ENCODE assay signal across 16 cellular contexts in genomic region chr3:8871306-8871705, GRCh38.
DNase-seq lines count a peak whose midpoint lies in the region; ATAC-seq and TF ChIP-seq lines count a peak whose summit lies in the region.
"Had no signal": no experiment of that assay in that cellular context is flagged by ENCODE, and none has a peak within 500 bp of the region (broad histone marks: within the 10 kb centered on the region; RNA-seq: fewer than 3 reads in every experiment).

No MANE protein-coding gene starts in this region.

- peak overlapping the region; percentile 93 for H2BK12ac ChIP-seq in trophoblast cell (ENCODE audit: low read length)

- H3K4me1 ChIP-seq in RWPE2 (ENCODE audit: insufficient read depth, poor library complexity, severe bottlenecking) (peaks cover 28% of the 10 kb centered on the region), trophoblast cell (ENCODE audit: control insufficient read depth in 1 of 2, insufficient read depth in 2 of 2, low read length in 2 of 2) (peaks cover 10 to 16% of the 10 kb centered on the region in 2 experiments)

- H3K14ac ChIP-seq in trophoblast cell (ENCODE audit: low read length), result peak overlapping the region; percentile 60

- H4K91ac ChIP-seq in trophoblast cell (ENCODE audit: low read depth, low read length), result peak overlapping the region; percentile 83

- H3K23ac ChIP-seq in trophoblast cell (ENCODE audit: low read length), result no peak overlapping the region

- no peak overlapping the region for H4K12ac ChIP-seq in trophoblast cell (ENCODE audit: low read depth, low read length)

- peaks cover 40% of the 10 kb centered on the region for H3K36me3 Mint-ChIP-seq in HFFc6 (ENCODE audit: low read depth)
- H3K36me3 Mint-ChIP-seq: CD8-positive, alpha-beta T cell had no signal

- H3K4ac ChIP-seq in trophoblast cell (ENCODE audit: low read depth, low read length), result no peak overlapping the region

- peak overlapping the region; percentile 36 for H2BK5ac ChIP-seq in trophoblast cell (ENCODE audit: low read depth, low read length, poor library complexity)

- H3K9ac ChIP-seq in trophoblast cell (ENCODE audit: low read length), result peak overlapping the region; percentile 9
- H3K9ac ChIP-seq: BLaER1 treated with 17β-estradiol and CSF1 and Interleukin-3, amounts not matched to agents 10 nM and 100 nM had no signal

- whole genome bisulfite sequencing in trophoblast cell (ENCODE audit: extremely low coverage, insufficient coverage, insufficient read length), result no CpG with 5 or more reads among the region's 3 CpGs

- peak overlapping the region; percentile 88 for H3K27ac Mint-ChIP-seq in HFFc6
- H3K27ac Mint-ChIP-seq: B cell; CD8-positive, alpha-beta T cell; H9 had no signal

- peak overlapping the region; percentile 96 for H3K27ac ChIP-seq in RWPE2 (ENCODE audit: poor library complexity, severe bottlenecking)
- H3K27ac ChIP-seq in trophoblast cell (ENCODE audit: low read depth, low read length), result no peak overlapping the region
- H3K27ac ChIP-seq: BLaER1 treated with 17β-estradiol and CSF1 and Interleukin-3, amounts not matched to agents 10 nM and 100 nM had no signal

- H3K9me3 Mint-ChIP-seq in HFFc6, result no peaks in the 10 kb centered on the region; the same call in 1 of the 2 replicates
- H3K9me3 Mint-ChIP-seq: CD8-positive, alpha-beta T cell; H9 had no signal

- peak overlapping the region; percentile 68 for H3K18ac ChIP-seq in trophoblast cell (ENCODE audit: low read length)

- H2AK5ac ChIP-seq in trophoblast cell (ENCODE audit: low read length), result peak overlapping the region; percentile 94

- peaks cover 4% of the 10 kb centered on the region; the same call in 1 of the 2 replicates for H3K36me3 ChIP-seq in RWPE2 (ENCODE audit: low read depth)
- H3K36me3 ChIP-seq in trophoblast cell (ENCODE audit: control insufficient read depth in 1 of 2, insufficient read depth in 2 of 2, low read length in 2 of 2), result no peaks in the 10 kb centered on the region

- ATAC-seq in RWPE2 (ENCODE audit: low read depth), result no peak
- ATAC-seq: CD8-positive, alpha-beta T cell had no signal

- H3K27me3 Mint-ChIP-seq in HFFc6 (ENCODE audit: insufficient read depth), result no peaks in the 10 kb centered on the region
- H3K27me3 Mint-ChIP-seq: B cell had no signal

- H3K4me2 ChIP-seq in trophoblast cell (ENCODE audit: low read length), result no peak overlapping the region
- H3K4me2 ChIP-seq: BLaER1 treated with 17β-estradiol and CSF1 and Interleukin-3, amounts not matched to agents 10 nM and 100 nM had no signal

- DNase-seq in HFFc6 (no peak), RWPE2 (ENCODE audit: low spot score) (no peak), foreskin melanocyte (peak; percentile 44), trophoblast cell (no peak), DMS79 (lab: John Stamatoyannopoulos, UW) (no peak), NCI-H1930 (lab: John Stamatoyannopoulos, UW) (no peak), HPDE6-E6E7 (ENCODE audit: extremely low spot score) (no peak)
- DNase-seq in activated naive CD4-positive, alpha-beta T cell treated with Interleukin-2 at 50 U/mL for 16 hours, result no peak
- DNase-seq: 8988T; Calu3; CD8-positive, alpha-beta T cell; DND-41; EL; H9 had no signal

- H3K79me1 ChIP-seq in trophoblast cell (ENCODE audit: low read length), result peaks cover 16% of the 10 kb centered on the region

- H3K4me1 Mint-ChIP-seq in HFFc6 (ENCODE audit: low read depth), result peaks cover 96% of the 10 kb centered on the region
- H3K4me1 Mint-ChIP-seq: B cell had no signal

- H3K4me3 ChIP-seq in RWPE2 (ENCODE audit: severe bottlenecking), result no peak overlapping the region
- no peak overlapping the region for H3K4me3 ChIP-seq in trophoblast cell (ENCODE audit: low read depth, low read length)
- H3K4me3 ChIP-seq: BLaER1 treated with 17β-estradiol and CSF1 and Interleukin-3, amounts not matched to agents 10 nM and 100 nM had no signal

- peaks cover 2% of the 10 kb centered on the region for H3K79me2 ChIP-seq in trophoblast cell (ENCODE audit: control insufficient read depth, insufficient read depth, low read length, poor library complexity)

- H3K4me3 Mint-ChIP-seq in HFFc6, result peak overlapping the region; percentile 13; the same call in 1 of the 2 replicates
- H3K4me3 Mint-ChIP-seq: B cell; CD8-positive, alpha-beta T cell; H9 had no signal

- peak overlapping the region; percentile 63 for H2BK120ac ChIP-seq in trophoblast cell (ENCODE audit: insufficient read depth, low read length, poor library complexity)

- TF ChIP-seq CTCF in HFFc6 (IDR thresholded peaks at IDR 0.05) (no peak), RWPE2 (IDR thresholded peaks at IDR 0.05; ENCODE audit: poor library complexity, severe bottlenecking) (no peak)

- no peaks in the 10 kb centered on the region for H3K9me3 ChIP-seq in RWPE2 (ENCODE audit: severe bottlenecking)
- H3K9me3 ChIP-seq in trophoblast cell (ENCODE audit: insufficient read depth, low read depth, low read length), result no peaks in the 10 kb centered on the region

- no peaks in the 10 kb centered on the region for H3K27me3 ChIP-seq in RWPE2 (ENCODE audit: insufficient read depth, poor library complexity, severe bottlenecking)
- no peaks in the 10 kb centered on the region for H3K27me3 ChIP-seq in trophoblast cell (ENCODE audit: insufficient read depth, low read length)
- H3K27me3 ChIP-seq: BLaER1 treated with 17β-estradiol and CSF1 and Interleukin-3, amounts not matched to agents 10 nM and 100 nM had no signal

- H2AFZ ChIP-seq in trophoblast cell (ENCODE audit: insufficient read depth, low read length, poor library complexity), result no peak overlapping the region

- H4K8ac ChIP-seq in trophoblast cell (ENCODE audit: low read depth, low read length), result peak overlapping the region; percentile 22
